Comparison of ENCODE assay signal across 2 cellular contexts in genomic region chr19:5788422-5788821, GRCh38.
TF ChIP-seq lines count a peak whose summit lies in the region.

No MANE protein-coding gene starts in this region.

TF ChIP-seq in HEK293, 187 proteins besides CTCF, POLR2A, EP300 and RAD21:
- TF ChIP-seq, protein P1, sequence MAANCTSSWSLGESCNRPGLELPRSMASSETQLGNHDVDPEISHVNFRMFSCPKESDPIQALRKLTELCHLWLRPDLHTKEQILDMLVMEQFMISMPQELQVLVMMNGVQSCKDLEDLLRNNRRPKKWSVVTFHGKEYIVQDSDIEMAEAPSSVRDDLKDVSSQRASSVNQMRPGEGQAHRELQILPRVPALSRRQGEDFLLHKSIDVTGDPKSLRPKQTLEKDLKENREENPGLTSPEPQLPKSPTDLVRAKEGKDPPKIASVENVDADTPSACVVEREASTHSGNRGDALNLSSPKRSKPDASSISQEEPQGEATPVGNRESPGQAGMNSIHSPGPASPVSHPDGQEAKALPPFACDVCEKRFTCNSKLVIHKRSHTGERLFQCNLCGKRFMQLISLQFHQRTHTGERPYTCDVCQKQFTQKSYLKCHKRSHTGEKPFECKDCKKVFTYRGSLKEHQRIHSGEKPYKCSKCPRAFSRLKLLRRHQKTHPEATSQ (tag by site-specific recombination; IDR thresholded peaks at IDR 0.05), result no peak
- TF ChIP-seq RBAK (tag by site-specific recombination; IDR thresholded peaks at IDR 0.05), result no peak
- no peak for TF ChIP-seq ZSCAN18 (tag by site-specific recombination; IDR thresholded peaks at IDR 0.05)
- TF ChIP-seq ZFP3 (tag by site-specific recombination; IDR thresholded peaks at IDR 0.05; ENCODE audit: low read depth), result peak; percentile 67; the same call in 1 of the 2 replicates

TF ChIP-seq in GM12878, 131 proteins besides CTCF, POLR2A, EP300 and RAD21:
- TF ChIP-seq GATAD2B (conservative IDR thresholded peaks at IDR 0.05; ENCODE audit: low read depth) (no peak), POLR2AphosphoS5 (IDR thresholded peaks at IDR 0.05; ENCODE audit: low read length) (0 out of 2 replicates have a peak, but pooled peaks have one; percentile 25)
